19 cellular contexts compared by ENCODE assay signal in genomic region chr18:70160075-70160678, GRCh38. TPM values are rescaled to one million over a fixed set of nuclear protein-coding genes. Genes with fewer than 3 reads are reported as not detected.
A peak's percentile ranks its signal among the peaks of the same experiment; 100 is the strongest.
DNase-seq lines count a peak whose midpoint lies in the region; ATAC-seq, FAIRE-seq and TF ChIP-seq lines count a peak whose summit lies in the region.
"Had no signal": no experiment of that assay in that cellular context is flagged by ENCODE, and none has a peak within 500 bp of the region (broad histone marks: within the 10 kb centered on the region; RNA-seq: fewer than 3 reads in every experiment).

No MANE protein-coding gene starts in this region.

- no peaks in the 10 kb centered on the region for H3K27me3 Mint-ChIP-seq in activated naive CD8-positive, alpha-beta T cell treated with anti-CD3 and anti-CD28 coated beads, Interleukin-2, amount 50 U/mL, for 24 hours
- H3K27me3 Mint-ChIP-seq in activated naive CD8-positive, alpha-beta T cell treated with anti-CD3 and anti-CD28 coated beads for 36 hours, result no peaks in the 10 kb centered on the region
- no peaks in the 10 kb centered on the region for H3K27me3 Mint-ChIP-seq in activated B cell treated with CpG ODN at 0.5 μM for 24 hours
- H3K27me3 Mint-ChIP-seq in progenitor cell of endocrine pancreas, result no peaks in the 10 kb centered on the region

- CTCF ChIA-PET in activated B cell treated with CpG ODN at 0.5 μM for 24 hours (lab: Charles Lee), result no interaction called here

- H3K36me3 Mint-ChIP-seq in activated naive CD8-positive, alpha-beta T cell treated with anti-CD3 and anti-CD28 coated beads, Interleukin-2, amount 50 U/mL, for 24 hours (ENCODE audit: low read depth), result peaks cover 76% of the 10 kb centered on the region
- peaks cover 74% of the 10 kb centered on the region for H3K36me3 Mint-ChIP-seq in activated naive CD8-positive, alpha-beta T cell treated with anti-CD3 and anti-CD28 coated beads for 36 hours
- H3K36me3 Mint-ChIP-seq in activated B cell treated with CpG ODN at 0.5 μM for 24 hours (ENCODE audit: low read depth) (peaks cover 82% of the 10 kb centered on the region), progenitor cell of endocrine pancreas (ENCODE audit: insufficient read depth) (peaks cover 62% of the 10 kb centered on the region)

- no peak for FAIRE-seq in HTR-8/SVneo (lab: Jason Lieb, UNC)
- FAIRE-seq: A549, G401.6, K562 had no signal

- H3K4me1 Mint-ChIP-seq in activated naive CD8-positive, alpha-beta T cell treated with anti-CD3 and anti-CD28 coated beads, Interleukin-2, amount 50 U/mL, for 24 hours, result peaks cover 15% of the 10 kb centered on the region
- H3K4me1 Mint-ChIP-seq in activated naive CD8-positive, alpha-beta T cell treated with anti-CD3 and anti-CD28 coated beads for 36 hours, result peaks cover 5% of the 10 kb centered on the region
- H3K4me1 Mint-ChIP-seq in activated B cell treated with CpG ODN at 0.5 μM for 24 hours (peaks cover 21% of the 10 kb centered on the region), progenitor cell of endocrine pancreas (ENCODE audit: low read depth) (no peaks in the 10 kb centered on the region)
- H3K4me1 Mint-ChIP-seq: CD14-positive monocyte had no signal

- H3K4me3 Mint-ChIP-seq in activated naive CD8-positive, alpha-beta T cell treated with anti-CD3 and anti-CD28 coated beads, Interleukin-2, amount 50 U/mL, for 24 hours, result no peak overlapping the region
- H3K4me3 Mint-ChIP-seq in activated naive CD8-positive, alpha-beta T cell treated with anti-CD3 and anti-CD28 coated beads for 36 hours, result no peak overlapping the region
- no peak overlapping the region for H3K4me3 Mint-ChIP-seq in activated B cell treated with CpG ODN at 0.5 μM for 24 hours
- no peak overlapping the region for H3K4me3 Mint-ChIP-seq in progenitor cell of endocrine pancreas (ENCODE audit: low read depth)
- H3K4me3 Mint-ChIP-seq: CD14-positive monocyte had no signal

- POLR2A ChIA-PET in activated B cell treated with CpG ODN at 0.5 μM for 24 hours (lab: Charles Lee), result no interaction called here

- H3K9me3 Mint-ChIP-seq in activated naive CD8-positive, alpha-beta T cell treated with anti-CD3 and anti-CD28 coated beads, Interleukin-2, amount 50 U/mL, for 24 hours, result no peaks in the 10 kb centered on the region
- H3K9me3 Mint-ChIP-seq in activated naive CD8-positive, alpha-beta T cell treated with anti-CD3 and anti-CD28 coated beads for 36 hours, result peaks cover 8% of the 10 kb centered on the region
- H3K9me3 Mint-ChIP-seq in activated B cell treated with CpG ODN at 0.5 μM for 24 hours (peaks cover 10% of the 10 kb centered on the region), progenitor cell of endocrine pancreas (ENCODE audit: low read depth) (peaks cover 25% of the 10 kb centered on the region)

- H3K27ac Mint-ChIP-seq in activated naive CD8-positive, alpha-beta T cell treated with anti-CD3 and anti-CD28 coated beads, Interleukin-2, amount 50 U/mL, for 24 hours, result no peak overlapping the region
- H3K27ac Mint-ChIP-seq in activated naive CD8-positive, alpha-beta T cell treated with anti-CD3 and anti-CD28 coated beads for 36 hours, result no peak overlapping the region
- H3K27ac Mint-ChIP-seq in activated B cell treated with CpG ODN at 0.5 μM for 24 hours (peak overlapping the region; percentile 1), progenitor cell of endocrine pancreas (peak overlapping the region; percentile 33)

- TF ChIP-seq CTCF in activated B cell treated with CpG ODN at 0.5 μM for 24 hours (IDR thresholded peaks at IDR 0.05), result no peak
- TF ChIP-seq CTCF in progenitor cell of endocrine pancreas (IDR thresholded peaks at IDR 0.05; ENCODE audit: unreplicated experiment), result no peak

- DNase-seq in activated naive CD8-positive, alpha-beta T cell treated with anti-CD3 and anti-CD28 coated beads, Interleukin-2, amount 50 U/mL, for 24 hours, result no peak
- DNase-seq in activated naive CD8-positive, alpha-beta T cell treated with anti-CD3 and anti-CD28 coated beads for 36 hours, result no peak
- DNase-seq in activated B cell treated with CpG ODN at 0.5 μM for 24 hours (no peak), progenitor cell of endocrine pancreas (ENCODE audit: low spot score, unreplicated experiment) (no peak), AG20443 (ENCODE audit: low spot score) (no peak), HTR-8/SVneo (ENCODE audit: insufficient read length, low spot score) (no peak), DMS53 (lab: John Stamatoyannopoulos, UW) (no peak)
- DNase-seq: Caco-2, H7, NCI-H1105, NCI-H187, NCI-H69, Right ventricle myocardium superior had no signal

- intact Hi-C loops in activated B cell treated with CpG ODN at 0.5 μM for 24 hours (cut with micrococcal nuclease), result no loop called here

- peak; percentile 20 for ATAC-seq in activated naive CD8-positive, alpha-beta T cell treated with anti-CD3 and anti-CD28 coated beads, Interleukin-2, amount 50 U/mL, for 24 hours
- peak; percentile 39 for ATAC-seq in HG02981 (IDR thresholded peaks at IDR 0.05; ENCODE audit: unreplicated experiment)
- no peak for ATAC-seq in activated B cell treated with CpG ODN at 0.5 μM for 24 hours (ENCODE audit: low read depth)
- ATAC-seq: A549, K562, Panc1 had no signal

RNA-seq across cellular contexts. Expression of gene RTTN, which starts 45.3 kb away (rescaled TPM):
- 10 to 100 TPM; 21.5 to 22.5 TPM for total RNA-seq in activated naive CD8-positive, alpha-beta T cell treated with anti-CD3 and anti-CD28 coated beads for 36 hours
- total RNA-seq in activated B cell treated with CpG ODN at 0.5 μM for 24 hours, result 25.0 and 25.9 TPM in 2 replicates
- 24.7 and 27.7 TPM in 2 replicates for total RNA-seq in progenitor cell of endocrine pancreas

Comparison
In these comparisons a context has a peak if more than half of its experiments do, and no peak if none do; other contexts are left out.
1. H3K27ac Mint-ChIP-seq: peak in activated B cell treated with CpG ODN at 0.5 μM for 24 hours (single experiment) and progenitor cell of endocrine pancreas (single experiment); none in activated naive CD8-positive, alpha-beta T cell treated with anti-CD3 and anti-CD28 coated beads, Interleukin-2, amount 50 U/mL, for 24 hours (single experiment) and activated naive CD8-positive, alpha-beta T cell treated with anti-CD3 and anti-CD28 coated beads for 36 hours (single experiment).